Comparison of ENCODE assay signal across 7 cellular contexts in the genomic region with DNA sequence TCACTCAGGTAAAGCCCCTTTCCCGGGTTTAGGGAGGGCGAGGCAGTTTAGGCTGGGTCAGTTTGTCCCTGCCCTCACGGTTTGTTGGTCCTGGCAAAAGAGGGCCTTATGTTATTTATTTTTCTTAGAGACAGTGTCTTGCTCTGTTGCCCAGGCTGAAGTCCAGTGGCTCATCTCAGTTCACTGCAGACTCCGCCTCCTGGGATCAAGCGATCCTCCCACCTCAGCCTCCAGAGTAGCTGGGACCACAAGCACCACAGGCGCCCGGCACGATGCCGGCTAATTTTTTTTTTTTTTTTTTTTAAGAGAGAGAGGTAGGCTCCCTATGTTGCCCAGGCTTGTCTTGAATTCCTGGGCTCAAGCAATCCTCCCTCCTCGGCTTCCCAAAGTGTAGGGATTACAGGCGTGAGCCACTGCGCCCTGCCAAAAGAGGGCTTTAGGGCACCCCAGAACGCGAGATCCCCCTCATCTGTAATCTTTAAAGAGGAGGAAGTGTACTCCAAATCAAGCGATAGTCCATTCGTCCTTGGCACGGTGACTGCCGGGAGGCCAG. TPM values are rescaled to one million over a fixed set of nuclear protein-coding genes. Genes with fewer than 3 reads are reported as not detected.
DNase-seq lines count a peak whose midpoint lies in the region; ATAC-seq and TF ChIP-seq lines count a peak whose summit lies in the region.

No MANE protein-coding gene starts in this region.

- H3K36me3 ChIP-seq in lower lobe of right lung (peaks cover 28% of the 10 kb centered on the region), upper lobe of right lung (peaks cover 26% of the 10 kb centered on the region)

- H3K9me3 ChIP-seq in lower lobe of right lung: no peaks in the 10 kb centered on the region
- H3K9me3 ChIP-seq in upper lobe of right lung: no peaks in the 10 kb centered on the region

- no peaks in the 10 kb centered on the region for H3K27me3 ChIP-seq in lower lobe of right lung (ENCODE audit: low read depth)
- no peaks in the 10 kb centered on the region for H3K27me3 ChIP-seq in upper lobe of right lung

- H3K4me1 ChIP-seq in lower lobe of right lung (peaks cover 11% of the 10 kb centered on the region), upper lobe of right lung (peaks cover 7% of the 10 kb centered on the region)

- intact Hi-C loops in lower lobe of right lung (cut with DNase I) (no loop called here), upper lobe of right lung (cut with DNase I) (no loop called here)

- H3K4me3 ChIP-seq in LNCaP clone FGC (ENCODE audit: low read depth, low read length) (peak overlapping the region; percentile 75), cardiac fibroblast (replicated peaks in 1 of 2; ENCODE audit: low read depth in 2 of 2, low read length in 2 of 2) (peak overlapping the region; percentile 82 to 84), lower lobe of right lung (peak overlapping the region; percentile 83), upper lobe of right lung (peak overlapping the region; percentile 81)

- no peak for TF ChIP-seq CTCF in LNCaP clone FGC (IDR thresholded peaks at IDR 0.05; ENCODE audit: control insufficient read depth, extremely low read depth, insufficient read depth)
- no peak for TF ChIP-seq CTCF in cardiac fibroblast (IDR thresholded peaks at IDR 0.05; ENCODE audit: low read depth, low read length)
- no peak for TF ChIP-seq CTCF in lower lobe of right lung (IDR thresholded peaks at IDR 0.05)
- TF ChIP-seq CTCF in upper lobe of right lung (IDR thresholded peaks at IDR 0.05): no peak

- H3K27ac ChIP-seq in lower lobe of right lung (peak overlapping the region; percentile 96), upper lobe of right lung (peak overlapping the region; percentile 93)

- ATAC-seq in GM19043 (IDR thresholded peaks at IDR 0.05; ENCODE audit: low read depth, unreplicated experiment) (peak; percentile 1), lower lobe of right lung (peak; percentile 4 to 26), upper lobe of right lung (no peak)

- no peak for DNase-seq in LNCaP clone FGC (ENCODE audit: low read depth)
- peak in 1 of 2 donors; percentile 20 for DNase-seq in cardiac fibroblast (ENCODE audit: low read depth in 2 of 2)
- DNase-seq in lower lobe of right lung: no peak
- no peak for DNase-seq in upper lobe of right lung
- DNase-seq in NCI-H1417 treated with DMSO at 0.1 percent for 48 hours (lab: John Stamatoyannopoulos, UW): no peak
- no peak for DNase-seq in NCI-H2107 treated with DMSO at 0.1 percent for 48 hours (lab: John Stamatoyannopoulos, UW; ENCODE audit: unreplicated experiment)

RNA-seq across cellular contexts. Expression of a gene that starts 0.6 kb away (rescaled TPM):
- 12.5 TPM for total RNA-seq in lower lobe of right lung
- total RNA-seq in upper lobe of right lung: 13.0 TPM
